8 cellular contexts compared by ENCODE assay signal in the genomic region with DNA sequence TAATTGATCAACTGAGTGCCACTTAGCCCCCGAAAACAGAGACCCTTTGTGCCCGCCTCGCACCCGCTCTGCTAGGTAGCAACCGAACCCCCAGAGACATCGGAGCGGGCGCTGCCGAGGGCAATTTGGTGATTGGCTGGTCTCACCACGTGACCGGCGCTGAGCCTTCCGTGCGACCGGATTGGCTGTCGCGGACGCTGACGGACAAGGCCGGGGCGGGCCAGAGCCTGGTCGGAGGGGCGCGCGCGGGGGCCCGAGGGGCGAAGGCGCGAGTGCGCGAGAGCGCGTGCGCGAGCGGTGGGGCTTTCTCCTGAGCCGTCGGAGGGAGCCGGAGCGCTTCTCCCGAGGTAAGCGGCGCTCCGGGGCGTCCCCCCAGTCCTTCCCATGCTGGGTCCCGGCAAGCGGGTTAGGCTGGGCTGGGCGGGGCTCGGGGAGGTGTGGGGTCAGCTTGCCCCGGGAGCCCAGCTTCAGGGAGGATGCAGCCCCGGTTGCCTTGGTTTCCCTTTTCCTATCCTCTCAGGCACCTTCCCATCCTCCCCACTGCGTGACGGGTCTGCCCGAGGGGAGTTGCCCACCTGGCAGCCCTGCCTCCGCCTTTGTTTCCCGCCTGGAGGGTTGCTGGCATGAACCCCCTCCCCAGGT. TPM values are rescaled to one million over a fixed set of nuclear protein-coding genes. Genes with fewer than 3 reads are reported as not detected.
A peak's percentile ranks its signal among the peaks of the same experiment; 100 is the strongest.
DNase-seq lines count a peak whose midpoint lies in the region; ATAC-seq and TF ChIP-seq lines count a peak whose summit lies in the region.

Gene TMEM108, plus strand, starts transcription at position 303 of the 642 bp plus-strand sequence.

- peak; percentile 90 for DNase-seq in DMS79 treated with DMSO at 0.1 percent for 48 hours (lab: John Stamatoyannopoulos, UW)
- peak; percentile 77 for DNase-seq in M059J (ENCODE audit: low read depth)
- DNase-seq in T-helper 17 cell = no peak
- DNase-seq in lower lobe of right lung = peak; percentile 88
- DNase-seq in stimulated activated CD8-positive, alpha-beta memory T cell treated with anti-CD3 and anti-CD28 coated beads, Interleukin-4, amount 100 ng/mL, for 48 hours = peak; percentile 55

- no peaks in the 10 kb centered on the region for H3K36me3 ChIP-seq in endocrine pancreas (ENCODE audit: control insufficient read depth, insufficient read depth, low read length)
- no peaks in the 10 kb centered on the region for H3K36me3 ChIP-seq in lower lobe of right lung

- peak within 1 kb of the TSS; percentile 71 for H3K27ac ChIP-seq in lower lobe of right lung

- peak within 1 kb of the TSS; percentile 63 for H3K4me3 Mint-ChIP-seq in T-helper 17 cell

- intact Hi-C loops in lower lobe of right lung (cut with DNase I) = no loop called here

- H3K4me1 ChIP-seq in endocrine pancreas (ENCODE audit: control insufficient read depth, insufficient read depth, low read length) (no peaks in the 10 kb centered on the region), lower lobe of right lung (peaks cover 16% of the 10 kb centered on the region)

- H3K9ac ChIP-seq in endocrine pancreas (ENCODE audit: control insufficient read depth, insufficient read depth, low read length) = peak within 1 kb of the TSS; percentile 69

- no peak for TF ChIP-seq CTCF in lower lobe of right lung (IDR thresholded peaks at IDR 0.05)

- peaks cover 61% of the 10 kb centered on the region for H3K27me3 Mint-ChIP-seq in T-helper 17 cell

- H3K9me3 ChIP-seq in T-helper 17 cell (ENCODE audit: control insufficient read depth, low read length, poor library complexity, severe bottlenecking) = no peaks in the 10 kb centered on the region
- no peaks in the 10 kb centered on the region for H3K9me3 ChIP-seq in endocrine pancreas (ENCODE audit: control insufficient read depth, low read length)
- H3K9me3 ChIP-seq in lower lobe of right lung = no peaks in the 10 kb centered on the region

- no peak for ATAC-seq in T-helper 17 cell
- peak; percentile 93 to 98 for ATAC-seq in lower lobe of right lung
- no peak for ATAC-seq in GM21526 (IDR thresholded peaks at IDR 0.05; ENCODE audit: low FRiP score, unreplicated experiment)
- no peak for ATAC-seq in HG03432 (IDR thresholded peaks at IDR 0.05; ENCODE audit: unreplicated experiment)

- H3K27me3 ChIP-seq in endocrine pancreas (ENCODE audit: control insufficient read depth, insufficient read depth, low read length) (no peaks in the 10 kb centered on the region), lower lobe of right lung (ENCODE audit: low read depth) (peaks cover 16% of the 10 kb centered on the region)

- H3K4me3 ChIP-seq in endocrine pancreas (ENCODE audit: control insufficient read depth, insufficient read depth, low read length) = peak within 1 kb of the TSS; percentile 84
- H3K4me3 ChIP-seq in lower lobe of right lung = peak within 1 kb of the TSS; percentile 84

- H3K4me1 Mint-ChIP-seq in T-helper 17 cell = no peaks in the 10 kb centered on the region

- no peak within 1 kb of the TSS for H3K27ac Mint-ChIP-seq in T-helper 17 cell

- no peaks in the 10 kb centered on the region for H3K36me3 Mint-ChIP-seq in T-helper 17 cell (ENCODE audit: low read depth)

RNA-seq across cellular contexts. Expression of gene TMEM108, which starts in this region (rescaled TPM):
- total RNA-seq in M059J (2014; rRNA removed; shearing (Covaris generic)) = 0.69 and 1.7 TPM in 2 replicates
- total RNA-seq in T-helper 17 cell = under 1 TPM in 1 of 2 donors, not detected in 1; 0.29 TPM
- 18.5 TPM for total RNA-seq in lower lobe of right lung

Comparison
In these comparisons a context has a peak if more than half of its experiments do, and no peak if none do; other contexts are left out.
1. DNase-seq: peak in DMS79 treated with DMSO at 0.1 percent for 48 hours (single experiment), M059J (single experiment), lower lobe of right lung (single experiment) and stimulated activated CD8-positive, alpha-beta memory T cell treated with anti-CD3 and anti-CD28 coated beads, Interleukin-4, amount 100 ng/mL, for 48 hours (single experiment); none in T-helper 17 cell (0 of 3).
2. ATAC-seq: peak in lower lobe of right lung (2 of 2); none in T-helper 17 cell (single experiment), GM21526 (single experiment) and HG03432 (single experiment).